ENCODE assay signal across 11 cellular contexts in the genomic region with DNA sequence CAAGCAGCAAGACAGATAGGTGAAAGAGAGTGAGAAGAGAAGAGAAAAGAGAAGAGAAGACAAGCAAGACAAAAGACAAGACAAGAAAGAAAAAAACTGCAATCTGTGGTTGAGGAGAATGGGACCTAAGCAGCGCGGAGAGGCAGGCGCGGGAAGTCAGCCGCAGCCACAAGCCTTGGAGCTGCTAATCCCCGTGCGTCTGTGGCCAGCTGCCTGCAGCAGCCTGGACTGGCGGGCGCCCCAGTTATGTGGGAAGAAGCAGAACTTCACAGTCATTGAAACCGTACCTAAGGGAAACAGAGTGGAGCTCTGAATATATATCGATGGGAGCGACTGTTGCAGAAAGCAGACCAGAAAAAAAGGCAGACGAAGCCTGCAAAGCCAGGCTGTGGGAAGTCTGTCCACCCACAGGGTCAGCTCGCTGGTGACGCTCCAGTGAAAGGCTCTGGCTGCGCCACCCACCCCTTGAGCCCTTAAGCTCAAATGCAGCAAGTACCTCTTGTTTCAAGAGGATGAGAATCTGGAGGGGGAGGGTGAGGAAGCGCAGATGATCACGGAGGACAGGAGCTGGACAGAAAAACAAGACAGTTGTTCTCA. TPM values are rescaled to one million over a fixed set of nuclear protein-coding genes. Genes with fewer than 3 reads are reported as not detected.
DNase-seq lines count a peak whose midpoint lies in the region; ATAC-seq and TF ChIP-seq lines count a peak whose summit lies in the region.
"Had no signal": no experiment of that assay in that cellular context is flagged by ENCODE, and none has a peak within 500 bp of the region (broad histone marks: within the 10 kb centered on the region; RNA-seq: fewer than 3 reads in every experiment).

No MANE protein-coding gene starts in this region.

- TF ChIP-seq CTCF in activated CD8-positive, alpha-beta T cell treated with anti-CD3 and anti-CD28 coated beads for 36 hours (IDR thresholded peaks at IDR 0.05): no peak

- H3K9me3 Mint-ChIP-seq in dendritic cell treated with granulocyte-macrophage colony-stimulating factor and Interleukin-4, amounts not matched to agents 40 ng/mL and 50 ng/mL, for 4 days: no peaks in the 10 kb centered on the region
- H3K9me3 Mint-ChIP-seq in activated CD8-positive, alpha-beta T cell treated with anti-CD3 and anti-CD28 coated beads for 36 hours: no peaks in the 10 kb centered on the region
- H3K9me3 Mint-ChIP-seq: CD4-positive, alpha-beta T cell had no signal

- peaks cover 9% of the 10 kb centered on the region for H3K27me3 Mint-ChIP-seq in dendritic cell treated with granulocyte-macrophage colony-stimulating factor and Interleukin-4, amounts not matched to agents 40 ng/mL and 50 ng/mL, for 4 days
- H3K27me3 Mint-ChIP-seq in activated CD8-positive, alpha-beta T cell treated with anti-CD3 and anti-CD28 coated beads for 36 hours: peaks cover 25% of the 10 kb centered on the region

- CTCF ChIA-PET in activated CD8-positive, alpha-beta T cell treated with anti-CD3 and anti-CD28 coated beads for 36 hours (lab: Charles Lee): no interaction called here

- H3K36me3 Mint-ChIP-seq in dendritic cell treated with granulocyte-macrophage colony-stimulating factor and Interleukin-4, amounts not matched to agents 40 ng/mL and 50 ng/mL, for 4 days (ENCODE audit: low read depth): no peaks in the 10 kb centered on the region
- no peaks in the 10 kb centered on the region for H3K36me3 Mint-ChIP-seq in activated CD8-positive, alpha-beta T cell treated with anti-CD3 and anti-CD28 coated beads for 36 hours (ENCODE audit: low read depth)

- ATAC-seq in activated CD8-positive, alpha-beta T cell treated with anti-CD3 and anti-CD28 coated beads for 36 hours: no peak
- no peak for ATAC-seq in GM21526 (IDR thresholded peaks at IDR 0.05; ENCODE audit: low FRiP score, unreplicated experiment)

- POLR2A ChIA-PET in activated CD8-positive, alpha-beta T cell treated with anti-CD3 and anti-CD28 coated beads for 36 hours (lab: Charles Lee): no interaction called here

- H3K27ac Mint-ChIP-seq in dendritic cell treated with granulocyte-macrophage colony-stimulating factor and Interleukin-4, amounts not matched to agents 40 ng/mL and 50 ng/mL, for 4 days: peak overlapping the region; percentile 24
- no peak overlapping the region for H3K27ac Mint-ChIP-seq in activated CD8-positive, alpha-beta T cell treated with anti-CD3 and anti-CD28 coated beads for 36 hours
- H3K27ac Mint-ChIP-seq: CD4-positive, alpha-beta T cell had no signal

- DNase-seq in CD1c-positive myeloid dendritic cell (ENCODE audit: extremely low spot score) (peak; percentile 21), M059J (ENCODE audit: low read depth) (peak; percentile 29), myocyte (ENCODE audit: low read depth) (peak; percentile 65), dedifferentiated amniotic fluid mesenchymal stem cell (ENCODE audit: extremely low spot score) (no peak)
- DNase-seq in activated CD8-positive, alpha-beta T cell treated with anti-CD3 and anti-CD28 coated beads for 36 hours: no peak
- DNase-seq in activated CD4-positive, alpha-beta T cell treated with anti-CD3 and anti-CD28 coated beads, Interleukin-2, amount 50 U/mL, for 48 hours: no peak
- DNase-seq: CD4-positive, alpha-beta T cell; NCI-H187; T-helper 2 cell had no signal

- H3K4me1 Mint-ChIP-seq in dendritic cell treated with granulocyte-macrophage colony-stimulating factor and Interleukin-4, amounts not matched to agents 40 ng/mL and 50 ng/mL, for 4 days (ENCODE audit: low read depth): peaks cover 16% of the 10 kb centered on the region
- H3K4me1 Mint-ChIP-seq in activated CD8-positive, alpha-beta T cell treated with anti-CD3 and anti-CD28 coated beads for 36 hours (ENCODE audit: low read depth): no peaks in the 10 kb centered on the region

- intact Hi-C loops in dendritic cell treated with granulocyte-macrophage colony-stimulating factor and Interleukin-4, amounts not matched to agents 40 ng/mL and 50 ng/mL, for 4 days (cut with micrococcal nuclease): no loop called here
- intact Hi-C loops in activated CD8-positive, alpha-beta T cell treated with anti-CD3 and anti-CD28 coated beads for 36 hours (cut with micrococcal nuclease): no loop called here

- H3K4me3 Mint-ChIP-seq in dendritic cell treated with granulocyte-macrophage colony-stimulating factor and Interleukin-4, amounts not matched to agents 40 ng/mL and 50 ng/mL, for 4 days: no peak overlapping the region
- no peak overlapping the region for H3K4me3 Mint-ChIP-seq in activated CD8-positive, alpha-beta T cell treated with anti-CD3 and anti-CD28 coated beads for 36 hours
- H3K4me3 Mint-ChIP-seq: CD4-positive, alpha-beta T cell had no signal

RNA-seq across cellular contexts. Expression of a gene that starts 24.8 kb away (rescaled TPM):
- 0.86 TPM in 1 of 2 replicates, not detected in the other for total RNA-seq in M059J (2014; rRNA removed; shearing (Covaris generic))
- total RNA-seq in myocyte: 4.6 and 9.5 TPM in 2 replicates
- polyA plus RNA-seq in myocyte (2012): 3.3 TPM
- under 1 TPM; 0.29 to 0.34 TPM for total RNA-seq in activated CD8-positive, alpha-beta T cell treated with anti-CD3 and anti-CD28 coated beads for 36 hours
- total RNA-seq: CD4-positive, alpha-beta T cell had no signal

Comparison
In these comparisons a context has a peak if more than half of its experiments do, and no peak if none do; other contexts are left out.
1. DNase-seq: peak in CD1c-positive myeloid dendritic cell (single experiment), M059J (single experiment) and myocyte (single experiment); none in activated CD8-positive, alpha-beta T cell treated with anti-CD3 and anti-CD28 coated beads for 36 hours (single experiment), dedifferentiated amniotic fluid mesenchymal stem cell (single experiment) and activated CD4-positive, alpha-beta T cell treated with anti-CD3 and anti-CD28 coated beads, Interleukin-2, amount 50 U/mL, for 48 hours (0 of 2).